Comparison of ENCODE assay signal across 1 cellular context in the genomic region with DNA sequence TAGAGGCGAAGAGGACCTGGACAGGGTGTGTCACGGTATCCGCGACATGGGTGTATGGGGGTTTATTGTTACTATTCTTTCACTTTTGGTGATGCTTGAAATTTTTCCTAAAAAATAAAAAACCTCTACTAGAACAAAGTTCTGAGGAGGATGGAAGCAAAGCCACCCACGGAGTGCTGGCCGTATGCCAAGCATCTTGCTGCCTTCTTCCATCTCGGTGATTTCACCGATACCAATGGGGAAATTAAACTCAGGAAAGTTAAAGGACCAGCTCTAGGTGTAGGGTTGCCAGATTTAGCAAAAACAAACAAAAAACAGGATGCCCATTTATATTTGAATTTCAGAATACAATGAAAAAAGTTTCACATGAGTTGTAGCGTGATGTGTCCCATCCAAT.
TF ChIP-seq lines count a peak whose summit lies in the region.

No MANE protein-coding gene starts in this region.

TF ChIP-seq in IMR-90, 13 proteins besides CTCF, POLR2A, EP300 and RAD21:
- TF ChIP-seq, protein P1, sequence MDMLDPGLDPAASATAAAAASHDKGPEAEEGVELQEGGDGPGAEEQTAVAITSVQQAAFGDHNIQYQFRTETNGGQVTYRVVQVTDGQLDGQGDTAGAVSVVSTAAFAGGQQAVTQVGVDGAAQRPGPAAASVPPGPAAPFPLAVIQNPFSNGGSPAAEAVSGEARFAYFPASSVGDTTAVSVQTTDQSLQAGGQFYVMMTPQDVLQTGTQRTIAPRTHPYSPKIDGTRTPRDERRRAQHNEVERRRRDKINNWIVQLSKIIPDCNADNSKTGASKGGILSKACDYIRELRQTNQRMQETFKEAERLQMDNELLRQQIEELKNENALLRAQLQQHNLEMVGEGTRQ (IDR thresholded peaks at IDR 0.05; ENCODE audit: low read depth, low read length) = no peak
- TF ChIP-seq SMC3 (IDR thresholded peaks at IDR 0.05; ENCODE audit: low read depth, low read length) (no peak), RCOR1 (IDR thresholded peaks at IDR 0.05; ENCODE audit: insufficient replicate concordance, low read length) (no peak), CHD1 (IDR thresholded peaks at IDR 0.05; ENCODE audit: low read depth, low read length) (no peak), NFE2L2 (IDR thresholded peaks at IDR 0.05; ENCODE audit: low read depth, low read length) (no peak), FOS (IDR thresholded peaks at IDR 0.05; ENCODE audit: low read depth, low read length) (no peak)
